In the genomic region with DNA sequence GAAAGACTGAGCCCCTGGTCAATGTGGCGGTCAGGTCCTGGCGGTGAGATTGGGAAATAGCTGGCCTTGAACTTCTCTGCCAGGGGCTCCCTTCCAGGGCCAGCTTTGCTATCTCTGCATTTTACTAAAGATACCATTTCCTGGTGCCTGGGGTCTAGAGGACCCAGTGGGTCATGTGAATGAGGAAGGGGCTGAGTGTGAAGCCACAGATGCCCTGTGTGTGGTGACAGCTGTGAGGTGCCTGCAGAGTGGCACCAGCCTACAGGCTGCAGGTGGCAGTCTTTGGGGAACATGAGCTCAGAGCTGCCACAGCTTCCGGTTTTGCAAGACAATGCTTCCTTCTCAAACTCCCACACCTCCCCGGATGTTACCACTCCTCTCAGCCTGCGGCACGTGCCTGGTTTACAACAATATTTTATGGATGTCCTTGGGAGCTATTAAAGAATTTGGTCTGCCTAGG, we compare ENCODE assay signal across 9 cellular contexts. TPM values are rescaled to one million over a fixed set of nuclear protein-coding genes. Genes with fewer than 3 reads are reported as not detected.
DNase-seq lines count a peak whose midpoint lies in the region; ATAC-seq and TF ChIP-seq lines count a peak whose summit lies in the region.
"Had no signal": no experiment of that assay in that cellular context is flagged by ENCODE, and none has a peak within 500 bp of the region (broad histone marks: within the 10 kb centered on the region; RNA-seq: fewer than 3 reads in every experiment).

No MANE protein-coding gene starts in this region.

- H3K9me3 Mint-ChIP-seq in activated T-cell treated with anti-CD3 and anti-CD28 coated beads, Interleukin-2, amount 50 U/mL, for 4 hours = no peaks in the 10 kb centered on the region

- H3K4me3 Mint-ChIP-seq in activated T-cell treated with anti-CD3 and anti-CD28 coated beads, Interleukin-2, amount 50 U/mL, for 4 hours = no peak overlapping the region

- peaks cover 15% of the 10 kb centered on the region for H3K4me1 Mint-ChIP-seq in activated T-cell treated with anti-CD3 and anti-CD28 coated beads, Interleukin-2, amount 50 U/mL, for 4 hours (ENCODE audit: low read depth)

- TF ChIP-seq CTCF in GM20000 (IDR thresholded peaks at IDR 0.05; ENCODE audit: extremely low read depth, missing control alignments) = no peak

- peaks cover 29% of the 10 kb centered on the region for H3K27me3 Mint-ChIP-seq in activated T-cell treated with anti-CD3 and anti-CD28 coated beads, Interleukin-2, amount 50 U/mL, for 4 hours (ENCODE audit: low read depth)

- peaks cover 7% of the 10 kb centered on the region for H3K36me3 Mint-ChIP-seq in activated T-cell treated with anti-CD3 and anti-CD28 coated beads, Interleukin-2, amount 50 U/mL, for 4 hours (ENCODE audit: insufficient read depth)

- DNase-seq in COLO668 (lab: John Stamatoyannopoulos, UW; ENCODE audit: unreplicated experiment) (peak; percentile 69), GM20000 (ENCODE audit: low spot score) (peak; percentile 51), NAMALWA (ENCODE audit: low spot score) (peak; percentile 92), left kidney (ENCODE audit: low read depth, low spot score) (peak; percentile 69), epidermal melanocyte (ENCODE audit: insufficient read length, low spot score) (no peak)
- peak; percentile 17 for DNase-seq in activated T-cell treated with anti-CD3 and anti-CD28 coated beads, Interleukin-2, amount 50 U/mL, for 4 hours

- ATAC-seq in activated T-cell treated with anti-CD3 and anti-CD28 coated beads, Interleukin-2, amount 50 U/mL, for 4 hours = peak; percentile 62 to 68
- ATAC-seq in HG02973 (IDR thresholded peaks at IDR 0.05; ENCODE audit: unreplicated experiment) = no peak
- ATAC-seq in GM21367 (IDR thresholded peaks at IDR 0.05; ENCODE audit: unreplicated experiment) = no peak

RNA-seq across cellular contexts. Expression of a gene that starts 5.2 kb away (rescaled TPM):
- total RNA-seq in activated T-cell treated with anti-CD3 and anti-CD28 coated beads, Interleukin-2, amount 50 U/mL, for 4 hours = not detected
- total RNA-seq: endothelial cell of umbilical vein had no signal

RNA-seq across cellular contexts. Expression of a gene that starts 32.8 kb away (rescaled TPM):
- total RNA-seq in activated T-cell treated with anti-CD3 and anti-CD28 coated beads, Interleukin-2, amount 50 U/mL, for 4 hours = 10 to 100 TPM in 1 of 3 donors, 1 to 10 TPM in 2; 7.0 to 10.7 (median 7.9) TPM

Comparison
In these comparisons a context has a peak if more than half of its experiments do, and no peak if none do; other contexts are left out.
1. ATAC-seq: peak in activated T-cell treated with anti-CD3 and anti-CD28 coated beads, Interleukin-2, amount 50 U/mL, for 4 hours (2 of 2); none in HG02973 (single experiment) and GM21367 (single experiment).